20 cellular contexts compared by ENCODE assay signal in genomic region chr19:44613295-44614168, GRCh38. TPM values are rescaled to one million over a fixed set of nuclear protein-coding genes. Genes with fewer than 3 reads are reported as not detected.
A peak's percentile ranks its signal among the peaks of the same experiment; 100 is the strongest.
DNase-seq lines count a peak whose midpoint lies in the region; ATAC-seq and TF ChIP-seq lines count a peak whose summit lies in the region.
"Had no signal": no experiment of that assay in that cellular context is flagged by ENCODE, and none has a peak within 500 bp of the region (broad histone marks: within the 10 kb centered on the region; RNA-seq: fewer than 3 reads in every experiment).

Gene IGSF23 (plus strand): TSS chr19:44613563. CDS start chr19:44613646, 83 bp downstream.

- no peak within 1 kb of the TSS for H3K4ac ChIP-seq in mesenchymal stem cell (ENCODE audit: low read depth in 1 of 2, low read length in 2 of 2)

- H3K4me3 ChIP-seq in duodenal mucosa (ENCODE audit: low read depth in 1 of 2, low read length in 2 of 2), result peak within 1 kb of the TSS; percentile 50 to 60
- H3K4me3 ChIP-seq in mesenchymal stem cell (ENCODE audit: insufficient read depth in 1 of 2, low read depth in 1 of 2, low read length in 2 of 2), result no peak within 1 kb of the TSS
- H3K4me3 ChIP-seq in transverse colon, result no peak within 1 kb of the TSS
- H3K4me3 ChIP-seq in ovary, result no peak within 1 kb of the TSS
- H3K4me3 ChIP-seq: A549; BLaER1 treated with 17β-estradiol and CSF1 and Interleukin-3, amounts not matched to agents 10 nM and 100 nM; SJSA1 had no signal

- no peak within 1 kb of the TSS for H2AK5ac ChIP-seq in mesenchymal stem cell (ENCODE audit: low read length, severe bottlenecking)

- TF ChIP-seq CTCF in transverse colon (IDR thresholded peaks at IDR 0.05), result no peak
- TF ChIP-seq CTCF in ovary (IDR thresholded peaks at IDR 0.05), result no peak

- H3K9me3 ChIP-seq in duodenal mucosa (ENCODE audit: control insufficient read depth in 1 of 2, low read length in 2 of 2), result no peaks in the 10 kb centered on the region
- no peaks in the 10 kb centered on the region for H3K9me3 ChIP-seq in mesenchymal stem cell (ENCODE audit: control insufficient read depth, low read length)
- H3K9me3 ChIP-seq in transverse colon, result no peaks in the 10 kb centered on the region
- H3K9me3 ChIP-seq in ovary, result no peaks in the 10 kb centered on the region
- H3K9me3 ChIP-seq: A549; BLaER1 treated with 17β-estradiol and CSF1 and Interleukin-3, amounts not matched to agents 10 nM and 100 nM; SJSA1 had no signal

- no peak within 1 kb of the TSS for H4K8ac ChIP-seq in mesenchymal stem cell (ENCODE audit: low read length)

- peak; percentile 50 for DNase-seq in HuH-7 (ENCODE audit: low spot score)
- no peak for DNase-seq in mesenchymal stem cell
- DNase-seq in transverse colon, result peak; percentile 30
- DNase-seq in left cardiac atrium, result no peak
- no peak for DNase-seq in stimulated activated CD4-positive, alpha-beta T cell treated with anti-CD3 and anti-CD28 coated beads, Interleukin-2, amount 100 ng/mL, for 24 hours
- no peak for DNase-seq in ovary
- DNase-seq: DMS79, GOT3, Kasumi-1, MM.1S, NCI-H1092, NCI-H146 had no signal

- ATAC-seq in left cardiac atrium, result no peak
- ATAC-seq: A549, HCT116, Panc1 had no signal

- H3K79me1 ChIP-seq in mesenchymal stem cell (replicated peaks; ENCODE audit: low read length, poor library complexity, severe bottlenecking), result no peaks in the 10 kb centered on the region

- intact Hi-C loops in transverse colon (cut with DNase I; ENCODE audit: low total_unique reads), result no loop called here
- intact Hi-C loops in left cardiac atrium (cut with DNase I), result no loop called here
- intact Hi-C loops in ovary (cut with DNase I), result no loop called here

- no peak within 1 kb of the TSS for H2BK120ac ChIP-seq in mesenchymal stem cell (ENCODE audit: low read depth, low read length)

- no peak within 1 kb of the TSS for H3K18ac ChIP-seq in mesenchymal stem cell (ENCODE audit: low read depth in 1 of 2, low read length in 2 of 2)

- no peak within 1 kb of the TSS for H2BK12ac ChIP-seq in mesenchymal stem cell (ENCODE audit: low read length in 2 of 2)

- H3K9ac ChIP-seq in duodenal mucosa (ENCODE audit: low read depth in 1 of 2, low read length in 2 of 2), result peak within 1 kb of the TSS; percentile 52 to 63
- H3K9ac ChIP-seq in mesenchymal stem cell (ENCODE audit: low read length), result no peak within 1 kb of the TSS
- H3K9ac ChIP-seq: BLaER1 treated with 17β-estradiol and CSF1 and Interleukin-3, amounts not matched to agents 10 nM and 100 nM had no signal

- no peak within 1 kb of the TSS for H3K4me2 ChIP-seq in mesenchymal stem cell (ENCODE audit: low read length, poor library complexity, severe bottlenecking)
- H3K4me2 ChIP-seq: A549; BLaER1 treated with 17β-estradiol and CSF1 and Interleukin-3, amounts not matched to agents 10 nM and 100 nM had no signal

- H2BK15ac ChIP-seq in mesenchymal stem cell (ENCODE audit: low read depth, poor library complexity, severe bottlenecking), result peak within 1 kb of the TSS; percentile 56

- peak within 1 kb of the TSS; percentile 72 for H3K27ac ChIP-seq in duodenal mucosa (ENCODE audit: low read depth, low read length)
- no peak within 1 kb of the TSS for H3K27ac ChIP-seq in mesenchymal stem cell (ENCODE audit: low read length, poor library complexity, severe bottlenecking)
- H3K27ac ChIP-seq in transverse colon, result no peak within 1 kb of the TSS
- no peak within 1 kb of the TSS for H3K27ac ChIP-seq in ovary
- H3K27ac ChIP-seq: BLaER1 treated with 17β-estradiol and CSF1 and Interleukin-3, amounts not matched to agents 10 nM and 100 nM; SJSA1 had no signal

- H3K4me1 ChIP-seq in duodenal mucosa (ENCODE audit: control insufficient read depth in 1 of 2, insufficient read depth in 2 of 2, low read length in 2 of 2) (peaks cover 20 to 33% of the 10 kb centered on the region in 2 donors), mesenchymal stem cell (ENCODE audit: control insufficient read depth, insufficient read depth, low read depth, low read length) (peaks cover 11% of the 10 kb centered on the region), transverse colon (peaks cover 0 to 9% (median 4%) of the 10 kb centered on the region in 4 donors), ovary (ENCODE audit: insufficient read depth) (no peaks in the 10 kb centered on the region)

- in situ Hi-C loops in transverse colon (cut with MboI; ENCODE audit: low pct_ligation_motif_present in 1 of 4, low pct_unique_long_range_greater_than_20kb in 1 of 4, low sequenced_read_pairs in 3 of 4), result no loop called here

- H3K14ac ChIP-seq in mesenchymal stem cell (ENCODE audit: low read length in 2 of 2), result no peak within 1 kb of the TSS

- H3K27me3 ChIP-seq in duodenal mucosa (ENCODE audit: control insufficient read depth in 1 of 2, insufficient read depth in 2 of 2, low read length in 2 of 2) (no peaks in the 10 kb centered on the region), mesenchymal stem cell (ENCODE audit: control insufficient read depth in 1 of 2, insufficient read depth in 1 of 2, low read length in 2 of 2) (peaks cover 0 to 18% of the 10 kb centered on the region in 2 experiments), transverse colon (no peaks in the 10 kb centered on the region), ovary (no peaks in the 10 kb centered on the region)
- H3K27me3 ChIP-seq: BLaER1 treated with 17β-estradiol and CSF1 and Interleukin-3, amounts not matched to agents 10 nM and 100 nM; SJSA1 had no signal

- no peaks in the 10 kb centered on the region for H3K36me3 ChIP-seq in duodenal mucosa (ENCODE audit: control insufficient read depth in 1 of 2, insufficient read depth in 2 of 2, low read length in 2 of 2)
- no peaks in the 10 kb centered on the region for H3K36me3 ChIP-seq in mesenchymal stem cell (ENCODE audit: control insufficient read depth in 1 of 2, insufficient read depth in 2 of 2, low read depth in 1 of 2, low read length in 2 of 2)
- no peaks in the 10 kb centered on the region for H3K36me3 ChIP-seq in transverse colon
- H3K36me3 ChIP-seq in ovary, result no peaks in the 10 kb centered on the region
- H3K36me3 ChIP-seq: BLaER1 treated with 17β-estradiol and CSF1 and Interleukin-3, amounts not matched to agents 10 nM and 100 nM; SJSA1 had no signal

- H4K91ac ChIP-seq in mesenchymal stem cell (ENCODE audit: low read length), result no peak within 1 kb of the TSS

- no peak for TF ChIP-seq EP300 in transverse colon (IDR thresholded peaks at IDR 0.05; ENCODE audit: low read depth)
- TF ChIP-seq EP300 in ovary (IDR thresholded peaks at IDR 0.05), result no peak

- H3K23ac ChIP-seq in mesenchymal stem cell (ENCODE audit: low read length in 2 of 2), result no peak within 1 kb of the TSS

- no peak within 1 kb of the TSS for H2AFZ ChIP-seq in mesenchymal stem cell (ENCODE audit: low read depth, low read length)

- no peak within 1 kb of the TSS for H2BK5ac ChIP-seq in mesenchymal stem cell (ENCODE audit: low read depth, low read length, poor library complexity, severe bottlenecking)

- 88% methylated on average over 25 of the region's 25 CpGs for WGBS in mesenchymal stem cell
- 66 to 100% methylated on average over 1 to 25 of the region's 25 CpGs for WGBS in transverse colon (ENCODE audit: low coverage in 1 of 2), 2 donors
- WGBS in ovary, 3 donors, result 84 to 93% (median 92%) methylated on average over 25 of the region's 25 CpGs

- TF ChIP-seq POLR2A in transverse colon (IDR thresholded peaks at IDR 0.05) (no peak), ovary (IDR thresholded peaks at IDR 0.05) (no peak)

RNA-seq across cellular contexts. Expression of gene IGSF23, which starts in this region (rescaled TPM):
- 0.08 TPM for polyA plus RNA-seq in mesenchymal stem cell (2013, experiment 1 of 2)
- 0.21 TPM for polyA plus RNA-seq in mesenchymal stem cell (2013, experiment 2 of 2)
- total RNA-seq in transverse colon, result not detected
- total RNA-seq in left cardiac atrium, result not detected
- under 1 TPM in 1 of 7 donors, not detected in 6; 0.57 TPM for total RNA-seq in ovary
- not detected for polyA plus RNA-seq in ovary
- total RNA-seq: NCI-H460 had no signal
- polyA plus RNA-seq: IgD-negative memory B cell had no signal

Comparison
In these comparisons a context has a peak if more than half of its experiments do, and no peak if none do; other contexts are left out.
1. Peak in DNase-seq in transverse colon; RNA of the gene not detected or under 1 TPM.
2. H3K4me3 ChIP-seq: peak in duodenal mucosa (2 of 2); none in mesenchymal stem cell (0 of 2), transverse colon (0 of 4) and ovary (single experiment).